ENCODE assay signal across 10 cellular contexts in the genomic region with DNA sequence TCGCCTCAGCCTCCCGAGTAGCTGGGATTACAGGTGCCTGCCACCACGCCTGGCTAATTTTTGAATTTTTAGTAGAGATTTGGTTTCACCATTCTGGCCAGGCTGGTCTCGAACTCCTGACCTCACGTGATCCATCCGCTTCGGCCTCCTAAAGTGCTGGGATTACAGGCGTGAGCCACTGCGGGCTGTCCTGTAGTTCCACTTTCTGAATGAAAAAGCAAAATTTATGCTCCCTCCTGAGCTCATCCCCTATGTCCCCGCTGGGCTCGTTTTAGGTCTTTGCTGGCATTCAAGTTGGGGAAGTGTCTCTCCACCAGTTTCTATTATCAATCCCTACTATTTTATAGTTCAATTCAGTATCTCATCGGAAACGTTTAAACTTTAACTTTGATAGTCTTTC. TPM values are rescaled to one million over a fixed set of nuclear protein-coding genes. Genes with fewer than 3 reads are reported as not detected.
DNase-seq lines count a peak whose midpoint lies in the region; ATAC-seq, FAIRE-seq and TF ChIP-seq lines count a peak whose summit lies in the region.
"Had no signal": no experiment of that assay in that cellular context is flagged by ENCODE, and none has a peak within 500 bp of the region (broad histone marks: within the 10 kb centered on the region; RNA-seq: fewer than 3 reads in every experiment).

No MANE protein-coding gene starts in this region.

- BruUV-seq in HepG2 (replicated peaks; lab: Mats Ljungman, UMichigan): no TSS peak

- no peaks in the 10 kb centered on the region for H4K20me1 ChIP-seq in HepG2 (ENCODE audit: insufficient read depth, low read length)

- H3K27ac Mint-ChIP-seq in activated naive CD4-positive, alpha-beta T cell treated with anti-CD3 and anti-CD28 coated beads, Interleukin-2, amount 10 ng/mL, durations not matched to agents 7 days and 5 days: no peak overlapping the region

- peak overlapping the region; percentile 48 for H3K4me3 Mint-ChIP-seq in activated naive CD4-positive, alpha-beta T cell treated with anti-CD3 and anti-CD28 coated beads, Interleukin-2, amount 10 ng/mL, durations not matched to agents 7 days and 5 days

- FAIRE-seq in HepG2 (lab: Jason Lieb, UNC): no peak

- H3K9me3 ChIP-seq in HepG2 (ENCODE audit: low read length) (no peaks in the 10 kb centered on the region), thoracic aorta (no peaks in the 10 kb centered on the region)
- H3K9me3 ChIP-seq: SJSA1 had no signal

- 49% methylated on average over 13 of the region's 13 CpGs for WGBS in HepG2 (ENCODE audit: low lambda C conversion rate)

- peak overlapping the region; percentile 91 for H3K4me2 ChIP-seq in HepG2 (ENCODE audit: low read depth, low read length)

- H3K9me3 Mint-ChIP-seq in activated naive CD4-positive, alpha-beta T cell treated with anti-CD3 and anti-CD28 coated beads, Interleukin-2, amount 10 ng/mL, durations not matched to agents 7 days and 5 days: no peaks in the 10 kb centered on the region

- H3K36me3 ChIP-seq in HepG2 (replicated peaks in 1 of 2; ENCODE audit: control insufficient read depth in 1 of 2, insufficient read depth in 2 of 2, low read length in 2 of 2): no peaks in the 10 kb centered on the region
- no peaks in the 10 kb centered on the region for H3K36me3 ChIP-seq in thoracic aorta
- H3K36me3 ChIP-seq: SJSA1 had no signal

- no peaks in the 10 kb centered on the region for H3K36me3 Mint-ChIP-seq in activated naive CD4-positive, alpha-beta T cell treated with anti-CD3 and anti-CD28 coated beads, Interleukin-2, amount 10 ng/mL, durations not matched to agents 7 days and 5 days

- TF ChIP-seq CTCF in HepG2 (CRISPR knock-in tag; IDR thresholded peaks at IDR 0.05) (no peak), thoracic aorta (IDR thresholded peaks at IDR 0.05) (no peak)

- TF ChIP-seq POLR2A in HepG2 (IDR thresholded peaks at IDR 0.05; ENCODE audit: insufficient read depth in 1 of 2, low read depth in 2 of 2, low read length in 2 of 2): no peak

- H3K9ac ChIP-seq in HepG2 (ENCODE audit: insufficient read depth, low read depth, low read length): peak overlapping the region; percentile 56

- H3K4me3 ChIP-seq in HepG2 (replicated peaks in 1 of 3; ENCODE audit: insufficient read depth in 1 of 3, low read depth in 2 of 3, low read length in 3 of 3) (peak overlapping the region in 2 of 3 experiments; percentile 51 to 68; a peak in 3 of 6 replicates), thoracic aorta (peak overlapping the region; percentile 90)
- H3K4me3 ChIP-seq: SJSA1 had no signal

- DNase-seq in activated naive CD4-positive, alpha-beta T cell treated with anti-CD3 and anti-CD28 coated beads, Interleukin-2, amount 10 ng/mL, durations not matched to agents 7 days and 5 days: peak; percentile 21
- DNase-seq in activated naive CD4-positive, alpha-beta T cell treated with anti-CD3 and anti-CD28 coated beads, Interleukin-2, amount 50 U/mL, for 16 hours: no peak
- peak; percentile 26 to 28 for DNase-seq in activated T-cell treated with anti-CD3 and anti-CD28 coated beads, Interleukin-2, amount 50 U/mL, for 48 hours
- DNase-seq in HepG2 (ENCODE audit: low spot score) (no peak), thoracic aorta (ENCODE audit: low spot score) (no peak), KG1 (lab: John Stamatoyannopoulos, UW) (no peak), DMS153 treated with DMSO at 0.1 percent for 48 hours (lab: John Stamatoyannopoulos, UW; ENCODE audit: unreplicated experiment) (no peak)

- no peak for TF ChIP-seq RAD21 in HepG2 (CRISPR knock-in tag; IDR thresholded peaks at IDR 0.05)

- no peaks in the 10 kb centered on the region for H3K27me3 ChIP-seq in HepG2 (ENCODE audit: control insufficient read depth in 1 of 2, insufficient read depth in 2 of 2, low read length in 2 of 2)
- no peaks in the 10 kb centered on the region for H3K27me3 ChIP-seq in thoracic aorta (replicated peaks; ENCODE audit: insufficient read depth)
- H3K27me3 ChIP-seq: SJSA1 had no signal

- POLR2A ChIA-PET in HepG2 (lab: Yijun Ruan, JAX): interaction anchor here (1.0 kb wide), 1 partner anchor 125 kb away, joined by 3 read pairs; no protein-coding TSS in a partner anchor

- ATAC-seq in HepG2: peak; percentile 15; the same call in 2 of the 3 replicates
- ATAC-seq in thoracic aorta (ENCODE audit: insufficient number of reproducible peaks, low FRiP score, low read depth): no peak
- ATAC-seq in GM21723 (IDR thresholded peaks at IDR 0.05; ENCODE audit: unreplicated experiment): no peak

- peaks cover 56% of the 10 kb centered on the region for H3K27me3 Mint-ChIP-seq in activated naive CD4-positive, alpha-beta T cell treated with anti-CD3 and anti-CD28 coated beads, Interleukin-2, amount 10 ng/mL, durations not matched to agents 7 days and 5 days

- intact Hi-C loops in HepG2 (cut with micrococcal nuclease; ENCODE audit: unreplicated experiment): loop anchor here (2.0 to 10.0 kb wide), 2 partner anchors 58 to 124 kb away; no protein-coding TSS in a partner anchor

- peak overlapping the region; percentile 64 for H2AFZ ChIP-seq in HepG2 (ENCODE audit: low read length)

- peaks cover 30% of the 10 kb centered on the region for H3K4me1 ChIP-seq in HepG2 (ENCODE audit: insufficient read depth, low read length)
- peaks cover 3 to 8% of the 10 kb centered on the region in 2 donors for H3K4me1 ChIP-seq in thoracic aorta (ENCODE audit: control insufficient read depth in 1 of 2, low read depth in 2 of 2)
- H3K4me1 ChIP-seq: SJSA1 had no signal

- no peak for TF ChIP-seq EP300 in HepG2 (IDR thresholded peaks at IDR 0.05; ENCODE audit: low read depth in 2 of 2, low read length in 2 of 2)
- TF ChIP-seq EP300 in HepG2 (CRISPR knock-in tag; IDR thresholded peaks at IDR 0.05; ENCODE audit: borderline replicate concordance): no peak

- CTCF ChIA-PET in activated naive CD4-positive, alpha-beta T cell treated with anti-CD3 and anti-CD28 coated beads, Interleukin-2, amount 10 ng/mL, durations not matched to agents 7 days and 5 days (lab: Charles Lee): interaction anchor here (0.9 to 3.5 kb wide), 8 partner anchors 21 to 460 kb away, joined by 3 to 47 read pairs (median 4); a partner anchor contains a TSS
- CTCF ChIA-PET in HepG2 (lab: Yijun Ruan, JAX; ENCODE audit: low intra/inter-chr PET ratio, low total read pairs): interaction anchor here (1.1 to 1.6 kb wide), 3 partner anchors 29 to 124 kb away, joined by 3 to 8 read pairs (median 3); no protein-coding TSS in a partner anchor

- H3K27ac ChIP-seq in HepG2 (ENCODE audit: extremely low read length, insufficient read depth, low read length) (no peak overlapping the region), thoracic aorta (peak overlapping the region in 1 of 2 donors; percentile 50)
- H3K27ac ChIP-seq: C4-2B, SJSA1 had no signal

- no peaks in the 10 kb centered on the region for H3K79me2 ChIP-seq in HepG2 (ENCODE audit: insufficient read depth, low read length)

- peaks cover 5% of the 10 kb centered on the region for H3K4me1 Mint-ChIP-seq in activated naive CD4-positive, alpha-beta T cell treated with anti-CD3 and anti-CD28 coated beads, Interleukin-2, amount 10 ng/mL, durations not matched to agents 7 days and 5 days

- in situ Hi-C loops in HepG2 (cut with HindIII; ENCODE audit: extremely low pct_ligation_motif_present, low pct_unique_long_range_greater_than_20kb): loop anchor here (5.0 to 10.0 kb wide), 2 partner anchors 58 to 126 kb away; no protein-coding TSS in a partner anchor

RNA-seq across cellular contexts. Expression of a gene that starts 11.7 kb away (rescaled TPM):
- total RNA-seq in HepG2 (2016; rRNA removed; fragmentation: Illumina TruSeq; extraction: Trizol): 13.3 and 13.5 TPM in 2 replicates
- 9.9 and 11.6 TPM in 2 replicates for total RNA-seq in HepG2 (2016; cell fraction: cytosol; rRNA removed; fragmentation: Illumina TruSeq; extraction: Trizol; ENCODE audit: low read depth)
- 8.1 and 12.8 TPM in 2 replicates for total RNA-seq in HepG2 (2016; cell fraction: insoluble cytoplasmic fraction; rRNA removed; fragmentation: Illumina TruSeq; extraction: Trizol)
- total RNA-seq in HepG2 (2016; cell fraction: membrane; rRNA removed; fragmentation: Illumina TruSeq; extraction: Trizol): 5.7 and 7.0 TPM in 2 replicates
- total RNA-seq in HepG2 (2016; cell fraction: nucleus; rRNA removed; fragmentation: Illumina TruSeq; extraction: Trizol): 4.1 and 4.2 TPM in 2 replicates
- polyA plus RNA-seq in HepG2 (2011; rRNA removed): 0.84 and 1.4 TPM in 2 replicates
- polyA plus RNA-seq in HepG2 (2011; cell fraction: cytosol; rRNA removed): 0.39 and 1.00 TPM in 2 replicates
- polyA plus RNA-seq in HepG2 (2011; cell fraction: nucleus; rRNA removed): 1.2 and 1.3 TPM in 2 replicates
- 1.6 and 2.2 TPM in 2 replicates for polyA plus RNA-seq in HepG2 (2012)
- 4.1 and 4.3 TPM in 2 replicates for polyA plus RNA-seq in HepG2 (2016; cell fraction: cytosol; fragmentation: Illumina TruSeq; extraction: Trizol; ENCODE audit: low read depth)
- polyA plus RNA-seq in HepG2 (2016; cell fraction: insoluble cytoplasmic fraction; fragmentation: Illumina TruSeq; extraction: Trizol; ENCODE audit: low read depth): 7.8 and 8.3 TPM in 2 replicates
- 2.7 and 3.2 TPM in 2 replicates for polyA plus RNA-seq in HepG2 (2016; cell fraction: membrane; fragmentation: Illumina TruSeq; extraction: Trizol; ENCODE audit: low read depth)
- polyA plus RNA-seq in HepG2 (2016; cell fraction: nucleus; fragmentation: Illumina TruSeq; extraction: Trizol; ENCODE audit: insufficient read depth, low read depth): 4.2 and 6.6 TPM in 2 replicates
- 0.48 and 1.7 TPM in 2 replicates for polyA minus RNA-seq in HepG2 (2011; rRNA and poly(A)+ RNA removed; ENCODE audit: low replicate concordance)
- polyA minus RNA-seq in HepG2 (2011; cell fraction: cytosol; rRNA and poly(A)+ RNA removed): 1.8 and 2.4 TPM in 2 replicates
- polyA minus RNA-seq in HepG2 (2011; cell fraction: nucleus; rRNA and poly(A)+ RNA removed): 1.4 and 1.9 TPM in 2 replicates
- total RNA-seq in thoracic aorta: 10 to 100 TPM; 13.0 to 20.7 TPM

RNA-seq across cellular contexts. Expression of a gene that starts 20.8 kb away (rescaled TPM):
- total RNA-seq in HepG2 (2016; rRNA removed; fragmentation: Illumina TruSeq; extraction: Trizol) (0.27 TPM in 1 of 2 replicates, not detected in the other), thoracic aorta (not detected)
- total RNA-seq in HepG2 (2016; cell fraction: cytosol; rRNA removed; fragmentation: Illumina TruSeq; extraction: Trizol; ENCODE audit: low read depth): 0.20 TPM in 1 of 2 replicates, not detected in the other
- total RNA-seq in HepG2 (2016; cell fraction: insoluble cytoplasmic fraction; rRNA removed; fragmentation: Illumina TruSeq; extraction: Trizol): 0.19 TPM in 2 replicates
- total RNA-seq in HepG2 (2016; cell fraction: membrane; rRNA removed; fragmentation: Illumina TruSeq; extraction: Trizol): 0.21 and 0.31 TPM in 2 replicates
- not detected in 2 replicates for total RNA-seq in HepG2 (2016; cell fraction: nucleus; rRNA removed; fragmentation: Illumina TruSeq; extraction: Trizol)
- 0.15 and 0.24 TPM in 2 replicates for polyA plus RNA-seq in HepG2 (2011; rRNA removed)
- 0.05 and 0.21 TPM in 2 replicates for polyA plus RNA-seq in HepG2 (2011; cell fraction: cytosol; rRNA removed)
- polyA plus RNA-seq in HepG2 (2011; cell fraction: nucleus; rRNA removed): not detected in 2 replicates
- polyA plus RNA-seq in HepG2 (2012): not detected in 2 replicates
- polyA plus RNA-seq in HepG2 (2016; cell fraction: cytosol; fragmentation: Illumina TruSeq; extraction: Trizol; ENCODE audit: low read depth): 0.10 TPM in 1 of 2 replicates, not detected in the other
- not detected in 2 replicates for polyA plus RNA-seq in HepG2 (2016; cell fraction: insoluble cytoplasmic fraction; fragmentation: Illumina TruSeq; extraction: Trizol; ENCODE audit: low read depth)
- polyA plus RNA-seq in HepG2 (2016; cell fraction: membrane; fragmentation: Illumina TruSeq; extraction: Trizol; ENCODE audit: low read depth): 0.32 and 0.34 TPM in 2 replicates
- not detected in 2 replicates for polyA plus RNA-seq in HepG2 (2016; cell fraction: nucleus; fragmentation: Illumina TruSeq; extraction: Trizol; ENCODE audit: insufficient read depth, low read depth)
- polyA minus RNA-seq in HepG2 (2011; rRNA and poly(A)+ RNA removed; ENCODE audit: low replicate concordance): 0.12 and 0.28 TPM in 2 replicates
- 0.70 TPM in 1 of 2 replicates, not detected in the other for polyA minus RNA-seq in HepG2 (2011; cell fraction: cytosol; rRNA and poly(A)+ RNA removed)
- 0.50 TPM in 1 of 2 replicates, not detected in the other for polyA minus RNA-seq in HepG2 (2011; cell fraction: nucleus; rRNA and poly(A)+ RNA removed)
- total RNA-seq: SJSA1 had no signal

RNA-seq across cellular contexts. Expression of a gene that starts 41.4 kb away (rescaled TPM):
- 0.04 TPM in 1 of 2 replicates, not detected in the other for total RNA-seq in HepG2 (2016; rRNA removed; fragmentation: Illumina TruSeq; extraction: Trizol)
- not detected in 2 replicates for total RNA-seq in HepG2 (2016; cell fraction: cytosol; rRNA removed; fragmentation: Illumina TruSeq; extraction: Trizol; ENCODE audit: low read depth)
- total RNA-seq in HepG2 (2016; cell fraction: insoluble cytoplasmic fraction; rRNA removed; fragmentation: Illumina TruSeq; extraction: Trizol): 0.04 TPM in 1 of 2 replicates, not detected in the other
- not detected in 2 replicates for total RNA-seq in HepG2 (2016; cell fraction: membrane; rRNA removed; fragmentation: Illumina TruSeq; extraction: Trizol)
- not detected in 2 replicates for total RNA-seq in HepG2 (2016; cell fraction: nucleus; rRNA removed; fragmentation: Illumina TruSeq; extraction: Trizol)
- 0.05 TPM in 1 of 2 replicates, not detected in the other for polyA plus RNA-seq in HepG2 (2011; rRNA removed)
- polyA plus RNA-seq in HepG2 (2011; cell fraction: cytosol; rRNA removed): 0.03 and 0.05 TPM in 2 replicates
- polyA plus RNA-seq in HepG2 (2011; cell fraction: nucleus; rRNA removed): 0.16 TPM in 1 of 2 replicates, not detected in the other
- 0.07 and 0.08 TPM in 2 replicates for polyA plus RNA-seq in HepG2 (2012)
- not detected in 2 replicates for polyA plus RNA-seq in HepG2 (2016; cell fraction: cytosol; fragmentation: Illumina TruSeq; extraction: Trizol; ENCODE audit: low read depth)
- not detected in 2 replicates for polyA plus RNA-seq in HepG2 (2016; cell fraction: insoluble cytoplasmic fraction; fragmentation: Illumina TruSeq; extraction: Trizol; ENCODE audit: low read depth)
- 0.07 TPM in 1 of 2 replicates, not detected in the other for polyA plus RNA-seq in HepG2 (2016; cell fraction: membrane; fragmentation: Illumina TruSeq; extraction: Trizol; ENCODE audit: low read depth)
- not detected in 2 replicates for polyA plus RNA-seq in HepG2 (2016; cell fraction: nucleus; fragmentation: Illumina TruSeq; extraction: Trizol; ENCODE audit: insufficient read depth, low read depth)
- polyA minus RNA-seq in HepG2 (2011; rRNA and poly(A)+ RNA removed; ENCODE audit: low replicate concordance): 0.26 TPM in 1 of 2 replicates, not detected in the other
- polyA minus RNA-seq in HepG2 (2011; cell fraction: cytosol; rRNA and poly(A)+ RNA removed): not detected in 2 replicates
- polyA minus RNA-seq in HepG2 (2011; cell fraction: nucleus; rRNA and poly(A)+ RNA removed): not detected in 2 replicates
- total RNA-seq in thoracic aorta: 1 to 10 TPM; 1.3 to 1.8 TPM

Comparison
In these comparisons a context has a peak if more than half of its experiments do, and no peak if none do; other contexts are left out.
1. DNase-seq: peak in activated naive CD4-positive, alpha-beta T cell treated with anti-CD3 and anti-CD28 coated beads, Interleukin-2, amount 10 ng/mL, durations not matched to agents 7 days and 5 days (single experiment) and activated T-cell treated with anti-CD3 and anti-CD28 coated beads, Interleukin-2, amount 50 U/mL, for 48 hours (2 of 2); none in activated naive CD4-positive, alpha-beta T cell treated with anti-CD3 and anti-CD28 coated beads, Interleukin-2, amount 50 U/mL, for 16 hours (single experiment), HepG2 (single experiment), thoracic aorta (single experiment), KG1 (single experiment) and DMS153 treated with DMSO at 0.1 percent for 48 hours (single experiment).